Comparison of ENCODE assay signal across 8 cellular contexts in genomic region chr10:103350522-103351260, GRCh38. TPM values are rescaled to one million over a fixed set of nuclear protein-coding genes. Genes with fewer than 3 reads are reported as not detected.
A peak's percentile ranks its signal among the peaks of the same experiment; 100 is the strongest.
DNase-seq lines count a peak whose midpoint lies in the region; ATAC-seq and TF ChIP-seq lines count a peak whose summit lies in the region.

Gene PCGF6, minus strand, starts transcription at chr10:103351140. Its CDS starts 74 bp downstream, at chr10:103351066.

- peaks cover 17% of the 10 kb centered on the region for H3K4me1 Mint-ChIP-seq in activated naive CD4-positive, alpha-beta T cell treated with anti-CD3 and anti-CD28 coated beads, Interleukin-2, amount 10 ng/mL, durations not matched to agents 7 days and 5 days

- H3K36me3 Mint-ChIP-seq in activated naive CD4-positive, alpha-beta T cell treated with anti-CD3 and anti-CD28 coated beads, Interleukin-2, amount 10 ng/mL, durations not matched to agents 7 days and 5 days: peaks cover 7% of the 10 kb centered on the region

- peak within 1 kb of the TSS; percentile 70 for H3K4me3 ChIP-seq in LNCaP clone FGC (ENCODE audit: low read depth, low read length)

- H3K27ac ChIP-seq in substantia nigra (ENCODE audit: low read depth, low read length, poor library complexity, severe bottlenecking): peak within 1 kb of the TSS; percentile 64

- peak; percentile 78 for ATAC-seq in GM21825 (IDR thresholded peaks at IDR 0.05; ENCODE audit: unreplicated experiment)

- no peaks in the 10 kb centered on the region for H3K27me3 Mint-ChIP-seq in activated naive CD4-positive, alpha-beta T cell treated with anti-CD3 and anti-CD28 coated beads, Interleukin-2, amount 10 ng/mL, durations not matched to agents 7 days and 5 days

- CTCF ChIA-PET in activated naive CD4-positive, alpha-beta T cell treated with anti-CD3 and anti-CD28 coated beads, Interleukin-2, amount 10 ng/mL, durations not matched to agents 7 days and 5 days (lab: Charles Lee): interaction anchor here (0.6 to 1.2 kb wide), 3 partner anchors 18 to 136 kb away, joined by 3 to 4 read pairs (median 4); no protein-coding TSS in a partner anchor

- DNase-seq in EL: peak; percentile 83
- DNase-seq in LNCaP clone FGC (ENCODE audit: low read depth): no peak
- DNase-seq in SK-N-DZ (ENCODE audit: low spot score): peak; percentile 90
- peak; percentile 77 for DNase-seq in activated naive CD4-positive, alpha-beta T cell treated with anti-CD3 and anti-CD28 coated beads, Interleukin-2, amount 10 ng/mL, durations not matched to agents 7 days and 5 days
- DNase-seq in germinal center (ENCODE audit: low spot score): peak; percentile 90
- peak in 53 of 56 donors; percentile 10 to 85 (median 66) for DNase-seq in nucleus accumbens (lab: John Stamatoyannopoulos, UW)
- DNase-seq in substantia nigra (lab: John Stamatoyannopoulos, UW): peak in 45 of 49 donors; percentile 23 to 89 (median 67)

- peak within 1 kb of the TSS; percentile 89 for H3K4me3 Mint-ChIP-seq in activated naive CD4-positive, alpha-beta T cell treated with anti-CD3 and anti-CD28 coated beads, Interleukin-2, amount 10 ng/mL, durations not matched to agents 7 days and 5 days

- peak within 1 kb of the TSS; percentile 83 for H3K27ac Mint-ChIP-seq in activated naive CD4-positive, alpha-beta T cell treated with anti-CD3 and anti-CD28 coated beads, Interleukin-2, amount 10 ng/mL, durations not matched to agents 7 days and 5 days

- no peaks in the 10 kb centered on the region for H3K9me3 Mint-ChIP-seq in activated naive CD4-positive, alpha-beta T cell treated with anti-CD3 and anti-CD28 coated beads, Interleukin-2, amount 10 ng/mL, durations not matched to agents 7 days and 5 days

- TF ChIP-seq CTCF in LNCaP clone FGC (IDR thresholded peaks at IDR 0.05; ENCODE audit: control insufficient read depth, extremely low read depth, insufficient read depth): 0 out of 2 replicates have a peak, but pooled peaks have one; percentile 9

RNA-seq across cellular contexts. Expression of gene PCGF6, which starts in this region (rescaled TPM):
- 41.0 and 41.5 TPM in 2 replicates for polyA plus RNA-seq in SK-N-DZ (2014; cell fraction: cytosol; rRNA removed)
- 24.9 and 27.1 TPM in 2 replicates for polyA plus RNA-seq in SK-N-DZ (2014; cell fraction: nucleus; rRNA removed)
